In genomic region chr1:51649593-51650091, GRCh38 we compare ENCODE assay signal across 22 cellular contexts. TPM values are rescaled to one million over a fixed set of nuclear protein-coding genes. Genes with fewer than 3 reads are reported as not detected.
DNase-seq lines count a peak whose midpoint lies in the region; ATAC-seq and TF ChIP-seq lines count a peak whose summit lies in the region.
"Had no signal": no experiment of that assay in that cellular context is flagged by ENCODE, and none has a peak within 500 bp of the region (broad histone marks: within the 10 kb centered on the region; RNA-seq: fewer than 3 reads in every experiment).

No MANE protein-coding gene starts in this region.

- H3K27ac ChIP-seq in left ventricle myocardium inferior (replicated peaks) (peak overlapping the region; percentile 74), body of pancreas (no peak overlapping the region)
- H3K27ac ChIP-seq in CD8-positive, alpha-beta T cell (ENCODE audit: low read depth, low read length) = no peak overlapping the region
- H3K27ac ChIP-seq: neutrophil had no signal

- POLR2A ChIA-PET in CD8-positive, alpha-beta T cell (lab: Charles Lee) = no interaction called here

- peaks cover 85% of the 10 kb centered on the region for H3K4me1 ChIP-seq in left ventricle myocardium inferior
- peaks cover 23% of the 10 kb centered on the region for H3K4me1 ChIP-seq in body of pancreas
- H3K4me1 ChIP-seq in CD8-positive, alpha-beta T cell (ENCODE audit: insufficient read depth, low read length) = no peaks in the 10 kb centered on the region

- H3K27me3 ChIP-seq in left ventricle myocardium inferior (ENCODE audit: low read depth) (no peaks in the 10 kb centered on the region), body of pancreas (no peaks in the 10 kb centered on the region)
- no peaks in the 10 kb centered on the region for H3K27me3 ChIP-seq in CD8-positive, alpha-beta T cell (ENCODE audit: insufficient read depth, low read length)
- H3K27me3 ChIP-seq: neutrophil, tibial nerve had no signal

- peaks cover 5% of the 10 kb centered on the region for H3K36me3 Mint-ChIP-seq in osteocyte (ENCODE audit: unreplicated experiment)
- H3K36me3 Mint-ChIP-seq in CD8-positive, alpha-beta T cell = peaks cover 25% of the 10 kb centered on the region

- no peak for DNase-seq in left ventricle myocardium inferior
- no peak for DNase-seq in left cardiac atrium
- peak; percentile 57 for DNase-seq in choroid plexus epithelial cell (ENCODE audit: low read depth)
- DNase-seq in osteocyte (ENCODE audit: extremely low spot score, unreplicated experiment) = no peak
- DNase-seq in body of pancreas = no peak
- no peak for DNase-seq in stimulated activated naive CD4-positive, alpha-beta T cell (lab: John Stamatoyannopoulos, UW)
- DNase-seq in NCI-H1417 treated with DMSO at 0.1 percent for 48 hours (lab: John Stamatoyannopoulos, UW) = no peak
- DNase-seq in CD8-positive, alpha-beta T cell = no peak
- DNase-seq: ACHN; activated B cell treated with CpG ODN at 0.5 μM for 24 hours; amygdala; CD4-positive, alpha-beta T cell; glutamatergic neuron; kidney; midbrain; NCI-H345; Right ventricle myocardium superior; stimulated activated CD4-positive, alpha-beta T cell treated with anti-CD3 and anti-CD28 coated beads, Interleukin-4, amount 100 ng/mL, for 4 hours; T-helper 17 cell had no signal

- H3K27ac Mint-ChIP-seq in osteocyte (ENCODE audit: unreplicated experiment) = peak overlapping the region; percentile 7
- H3K27ac Mint-ChIP-seq in CD8-positive, alpha-beta T cell = no peak overlapping the region
- H3K27ac Mint-ChIP-seq: activated B cell treated with CpG ODN at 0.5 μM for 24 hours; CD4-positive, alpha-beta T cell; T-helper 17 cell had no signal

- peaks cover 71% of the 10 kb centered on the region for H3K4me1 Mint-ChIP-seq in osteocyte (ENCODE audit: unreplicated experiment)
- H3K4me1 Mint-ChIP-seq in CD8-positive, alpha-beta T cell (ENCODE audit: low read depth) = peaks cover 14% of the 10 kb centered on the region

- ATAC-seq in left cardiac atrium = no peak
- ATAC-seq in body of pancreas = no peak
- no peak for ATAC-seq in CD8-positive, alpha-beta T cell
- ATAC-seq: T-helper 17 cell had no signal

- H3K9me3 ChIP-seq in left ventricle myocardium inferior (replicated peaks) = peaks cover 5% of the 10 kb centered on the region
- no peaks in the 10 kb centered on the region for H3K9me3 ChIP-seq in body of pancreas
- H3K9me3 ChIP-seq in CD8-positive, alpha-beta T cell (ENCODE audit: low read length) = no peaks in the 10 kb centered on the region
- H3K9me3 ChIP-seq: neutrophil, tibial nerve had no signal

- H3K27me3 Mint-ChIP-seq in osteocyte (ENCODE audit: unreplicated experiment) = no peaks in the 10 kb centered on the region
- no peaks in the 10 kb centered on the region for H3K27me3 Mint-ChIP-seq in CD8-positive, alpha-beta T cell (ENCODE audit: low read depth)
- H3K27me3 Mint-ChIP-seq: activated B cell treated with CpG ODN at 0.5 μM for 24 hours; CD4-positive, alpha-beta T cell; T-helper 17 cell had no signal

- CTCF ChIA-PET in CD8-positive, alpha-beta T cell (lab: Charles Lee) = no interaction called here

- H3K4me3 Mint-ChIP-seq in osteocyte (ENCODE audit: unreplicated experiment) = no peak overlapping the region
- H3K4me3 Mint-ChIP-seq in CD8-positive, alpha-beta T cell = no peak overlapping the region
- H3K4me3 Mint-ChIP-seq: activated B cell treated with CpG ODN at 0.5 μM for 24 hours; CD4-positive, alpha-beta T cell; T-helper 17 cell had no signal

- no peaks in the 10 kb centered on the region for H3K9me3 Mint-ChIP-seq in osteocyte (ENCODE audit: unreplicated experiment)
- peaks cover 3% of the 10 kb centered on the region for H3K9me3 Mint-ChIP-seq in CD8-positive, alpha-beta T cell
- H3K9me3 Mint-ChIP-seq: CD4-positive, alpha-beta T cell had no signal

- H3K4me3 ChIP-seq in left ventricle myocardium inferior = no peak overlapping the region
- no peak overlapping the region for H3K4me3 ChIP-seq in choroid plexus epithelial cell (ENCODE audit: low read depth, low read length)
- no peak overlapping the region for H3K4me3 ChIP-seq in body of pancreas
- no peak overlapping the region for H3K4me3 ChIP-seq in CD8-positive, alpha-beta T cell (ENCODE audit: low read depth, low read length)
- H3K4me3 ChIP-seq: coronary artery, tibial nerve had no signal

- no peaks in the 10 kb centered on the region for H3K36me3 ChIP-seq in left ventricle myocardium inferior
- H3K36me3 ChIP-seq in body of pancreas (replicated peaks in 1 of 2; ENCODE audit: insufficient read depth in 1 of 2, low read depth in 2 of 2) = no peaks in the 10 kb centered on the region
- H3K36me3 ChIP-seq in CD8-positive, alpha-beta T cell (ENCODE audit: insufficient read depth, low read length) = no peaks in the 10 kb centered on the region
- H3K36me3 ChIP-seq: neutrophil, tibial nerve had no signal

- TF ChIP-seq CTCF in left ventricle myocardium inferior (IDR thresholded peaks at IDR 0.05; ENCODE audit: borderline replicate concordance) (no peak), choroid plexus epithelial cell (conservative IDR thresholded peaks at IDR 0.05; ENCODE audit: low read depth, low read length) (no peak), osteocyte (IDR thresholded peaks at IDR 0.05) (no peak), body of pancreas (IDR thresholded peaks at IDR 0.05) (no peak)
- no peak for TF ChIP-seq CTCF in CD8-positive, alpha-beta T cell (IDR thresholded peaks at IDR 0.05)

- no peak for TF ChIP-seq POLR2A in body of pancreas (IDR thresholded peaks at IDR 0.05)

- WGBS in body of pancreas, 2 donors = 73 to 83% methylated on average over 4 of the region's 4 CpGs

- intact Hi-C loops in left ventricle myocardium inferior (cut with micrococcal nuclease) = no loop called here
- intact Hi-C loops in left cardiac atrium (cut with DNase I) = no loop called here
- intact Hi-C loops in body of pancreas (cut with DNase I) = no loop called here
- intact Hi-C loops in CD8-positive, alpha-beta T cell (cut with DNase I, micrococcal nuclease) = no loop called here

RNA-seq across cellular contexts. Expression of gene OSBPL9, which starts 32.8 kb away (rescaled TPM):
- 55.8 TPM for total RNA-seq in left ventricle myocardium inferior
- total RNA-seq in left cardiac atrium = 10 to 100 TPM; 39.3 to 45.1 TPM
- 103 and 107 TPM in 2 replicates for total RNA-seq in osteocyte
- 10 to 100 TPM; 25.1 to 89.0 TPM for total RNA-seq in body of pancreas
- 10 to 100 TPM; 48.5 to 49.2 TPM for total RNA-seq in CD8-positive, alpha-beta T cell
